Comparison of ENCODE assay signal across 8 cellular contexts in genomic region chr12:98593351-98594049, GRCh38. TPM values are rescaled to one million over a fixed set of nuclear protein-coding genes. Genes with fewer than 3 reads are reported as not detected.
DNase-seq lines count a peak whose midpoint lies in the region; ATAC-seq and TF ChIP-seq lines count a peak whose summit lies in the region.

Gene SLC25A3 (plus strand): TSS chr12:98593686. CDS start chr12:98593979, 293 bp downstream.

- H3K4me1 ChIP-seq in BE2C, result no peaks in the 10 kb centered on the region
- H3K4me1 ChIP-seq in colonic mucosa, result no peaks in the 10 kb centered on the region

- no peaks in the 10 kb centered on the region for H3K9me3 ChIP-seq in BE2C
- H3K9me3 ChIP-seq in colonic mucosa, result no peaks in the 10 kb centered on the region

- peak; percentile 99 for ATAC-seq in HG03460 (IDR thresholded peaks at IDR 0.05; ENCODE audit: unreplicated experiment)

- H3K36me3 ChIP-seq in BE2C (peaks cover 44% of the 10 kb centered on the region), colonic mucosa (no peaks in the 10 kb centered on the region)

- H3K9ac ChIP-seq in colonic mucosa (ENCODE audit: low read depth in 2 of 2, low read length in 2 of 2), result peak within 1 kb of the TSS; percentile 98 to 100

- peak within 1 kb of the TSS; percentile 92 for H3K27ac ChIP-seq in colonic mucosa
- peak within 1 kb of the TSS; percentile 91 for H3K27ac ChIP-seq in layer of hippocampus (ENCODE audit: low read depth, low read length)

- H3K27me3 ChIP-seq in BE2C (no peaks in the 10 kb centered on the region), colonic mucosa (no peaks in the 10 kb centered on the region), layer of hippocampus (ENCODE audit: control insufficient read depth, insufficient read depth, low read length) (no peaks in the 10 kb centered on the region)

- H3K4me3 ChIP-seq in BE2C (ENCODE audit: low read depth, low read length), result peak within 1 kb of the TSS; percentile 71
- H3K4me3 ChIP-seq in colonic mucosa, result peak within 1 kb of the TSS; percentile 79

- peak; percentile 97 for DNase-seq in BE2C
- DNase-seq in GM19240 (ENCODE audit: insufficient read length, low spot score), result peak; percentile 91
- DNase-seq in NCI-H526 (lab: John Stamatoyannopoulos, UW), result peak; percentile 92 to 98
- peak; percentile 95 for DNase-seq in activated CD4-positive, alpha-beta T cell treated with anti-CD3 and anti-CD28 coated beads for 48 hours
- DNase-seq in colonic mucosa, result peak; percentile 95
- peak; percentile 91 to 97 for DNase-seq in stimulated activated CD4-positive, alpha-beta T cell treated with anti-CD3 and anti-CD28 coated beads, Interleukin-1b, Interleukin-23, amount 100 ng/mL, for 4 hours (ENCODE audit: low read depth in 2 of 2)

- intact Hi-C loops in colonic mucosa (cut with DNase I), result no loop called here

- TF ChIP-seq CTCF in BE2C (IDR thresholded peaks at IDR 0.05; ENCODE audit: low read depth, low read length) (no peak), colonic mucosa (IDR thresholded peaks at IDR 0.05) (no peak)

RNA-seq across cellular contexts. Expression of gene SLC25A3, which starts in this region (rescaled TPM):
- polyA plus RNA-seq in BE2C (2012; ENCODE audit: insufficient read depth, insufficient read length, low read depth), result 852 TPM
- 100 to 1,000 TPM; 680 to 698 TPM for total RNA-seq in colonic mucosa

Comparison
In these comparisons a context has a peak if more than half of its experiments do, and no peak if none do; other contexts are left out.
1. Peak in every context shown above with its lines: DNase-seq, ATAC-seq, H3K4me3 ChIP-seq and H3K27ac ChIP-seq.